In the genomic region with DNA sequence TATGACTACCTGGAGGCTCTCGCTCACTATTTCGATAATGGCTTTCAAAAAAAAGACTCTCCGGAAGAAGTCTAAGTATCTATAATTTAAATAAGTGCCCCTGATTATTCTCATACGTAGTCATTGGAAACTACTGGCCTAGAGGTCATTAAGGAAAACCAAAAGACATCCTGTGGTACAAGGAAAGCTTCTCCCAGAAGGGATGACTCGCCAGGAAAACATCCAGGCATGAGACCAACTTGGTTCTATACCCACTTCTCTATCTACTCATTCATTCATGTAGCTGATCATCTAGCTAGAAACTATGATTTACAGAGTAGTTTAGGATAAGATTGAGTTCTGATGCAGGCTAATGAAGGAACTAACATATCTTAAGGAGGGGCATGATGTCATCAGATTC, we compare ENCODE assay signal across 21 cellular contexts. TPM values are rescaled to one million over a fixed set of nuclear protein-coding genes. Genes with fewer than 3 reads are reported as not detected.
DNase-seq lines count a peak whose midpoint lies in the region; ATAC-seq and TF ChIP-seq lines count a peak whose summit lies in the region.
"Had no signal": no experiment of that assay in that cellular context is flagged by ENCODE, and none has a peak within 500 bp of the region (broad histone marks: within the 10 kb centered on the region; RNA-seq: fewer than 3 reads in every experiment).

No MANE protein-coding gene starts in this region.

- H3K9me3 ChIP-seq in breast epithelium (no peaks in the 10 kb centered on the region), lower lobe of right lung (no peaks in the 10 kb centered on the region)
- H3K9me3 ChIP-seq in CD4-positive, alpha-beta memory T cell (ENCODE audit: control insufficient read depth in 1 of 2, low read length in 2 of 2), result no peaks in the 10 kb centered on the region

- ATAC-seq in HG03439 (IDR thresholded peaks at IDR 0.05; ENCODE audit: unreplicated experiment) (no peak), lower lobe of right lung (no peak)

- H3K4me3 Mint-ChIP-seq in MCF 10A (ENCODE audit: unreplicated experiment), result no peak overlapping the region
- no peak overlapping the region for H3K4me3 Mint-ChIP-seq in CD4-positive, alpha-beta memory T cell
- H3K4me3 Mint-ChIP-seq: CD14-positive monocyte had no signal

- TF ChIP-seq CTCF in MCF 10A (IDR thresholded peaks at IDR 0.05; ENCODE audit: unreplicated experiment) (no peak), breast epithelium (IDR thresholded peaks at IDR 0.05) (no peak), astrocyte of the spinal cord (IDR thresholded peaks at IDR 0.05; ENCODE audit: low read depth, low read length) (no peak), lower lobe of right lung (IDR thresholded peaks at IDR 0.05) (no peak)

- intact Hi-C loops in MCF 10A (cut with micrococcal nuclease) (no loop called here), breast epithelium (cut with DNase I; ENCODE audit: low total_unique reads) (no loop called here), lower lobe of right lung (cut with DNase I) (no loop called here)
- intact Hi-C loops in CD4-positive, alpha-beta memory T cell (cut with micrococcal nuclease), result no loop called here

- CTCF ChIA-PET in MCF 10A (lab: Yijun Ruan, JAX), result no interaction called here
- CTCF ChIA-PET in CD4-positive, alpha-beta memory T cell (lab: Charles Lee; ENCODE audit: partially characterized antibody), result no interaction called here

- H3K9me3 Mint-ChIP-seq in MCF 10A (ENCODE audit: unreplicated experiment), result no peaks in the 10 kb centered on the region
- peaks cover 0 to 3% (median 0%) of the 10 kb centered on the region in 8 donors for H3K9me3 Mint-ChIP-seq in CD4-positive, alpha-beta memory T cell

- H3K27me3 Mint-ChIP-seq in MCF 10A (ENCODE audit: insufficient read depth, unreplicated experiment), result peaks cover 19% of the 10 kb centered on the region
- no peaks in the 10 kb centered on the region for H3K27me3 Mint-ChIP-seq in CD4-positive, alpha-beta memory T cell

- H3K36me3 ChIP-seq in breast epithelium (no peaks in the 10 kb centered on the region), lower lobe of right lung (no peaks in the 10 kb centered on the region)
- H3K36me3 ChIP-seq in CD4-positive, alpha-beta memory T cell (ENCODE audit: insufficient read depth, low read length), result no peaks in the 10 kb centered on the region

- H3K4me1 ChIP-seq in breast epithelium (no peaks in the 10 kb centered on the region), lower lobe of right lung (no peaks in the 10 kb centered on the region)
- H3K4me1 ChIP-seq in CD4-positive, alpha-beta memory T cell (ENCODE audit: insufficient read depth, low read length), result no peaks in the 10 kb centered on the region

- DNase-seq in MCF 10A (ENCODE audit: unreplicated experiment), result peak; percentile 30
- DNase-seq in breast epithelium (ENCODE audit: low spot score in 2 of 2), result no peak
- peak; percentile 54 for DNase-seq in astrocyte of the spinal cord (ENCODE audit: low read depth, low spot score)
- peak; percentile 76 for DNase-seq in kidney tubule cell (ENCODE audit: low spot score)
- no peak for DNase-seq in CD4-positive, alpha-beta memory T cell
- DNase-seq in cerebellar nuclear complex (lab: John Stamatoyannopoulos, UW), result no peak
- DNase-seq in lower lobe of right lung, result no peak
- DNase-seq: GOT3, MM.1S, NCI-H1092, NCI-H1436 treated with DMSO at 0.1 percent for 48 hours, NCI-H2029, NCI-H2171 treated with DMSO at 0.1 percent for 48 hours, NCI-H510A, NCI-H774, Right ventricle myocardium superior had no signal

- H3K27ac Mint-ChIP-seq in MCF 10A (ENCODE audit: low read depth, unreplicated experiment), result no peak overlapping the region
- H3K27ac Mint-ChIP-seq in CD4-positive, alpha-beta memory T cell, result no peak overlapping the region
- H3K27ac Mint-ChIP-seq: CD14-positive monocyte had no signal

- in situ Hi-C loops in astrocyte of the spinal cord (cut with HindIII; ENCODE audit: low sequenced_read_pairs), result no loop called here

- POLR2A ChIA-PET in MCF 10A (lab: Yijun Ruan, JAX), result no interaction called here
- POLR2A ChIA-PET in CD4-positive, alpha-beta memory T cell (lab: Charles Lee; ENCODE audit: partially characterized antibody), result no interaction called here

- no peaks in the 10 kb centered on the region for H3K36me3 Mint-ChIP-seq in MCF 10A (ENCODE audit: insufficient read depth, unreplicated experiment)
- no peaks in the 10 kb centered on the region for H3K36me3 Mint-ChIP-seq in CD4-positive, alpha-beta memory T cell
- H3K36me3 Mint-ChIP-seq: CD14-positive monocyte had no signal

- H3K27me3 ChIP-seq in breast epithelium (peaks cover 0 to 23% of the 10 kb centered on the region in 2 donors), lower lobe of right lung (ENCODE audit: low read depth) (no peaks in the 10 kb centered on the region)
- H3K27me3 ChIP-seq in CD4-positive, alpha-beta memory T cell (ENCODE audit: insufficient read depth, low read length), result no peaks in the 10 kb centered on the region

- BruUV-seq in MCF 10A (replicated peaks; lab: Mats Ljungman, UMichigan), result no TSS peak

- H3K4me1 Mint-ChIP-seq in MCF 10A (ENCODE audit: insufficient read depth, unreplicated experiment), result peaks cover 4% of the 10 kb centered on the region
- no peaks in the 10 kb centered on the region for H3K4me1 Mint-ChIP-seq in CD4-positive, alpha-beta memory T cell
- H3K4me1 Mint-ChIP-seq: CD14-positive monocyte had no signal

- H3K27ac ChIP-seq in breast epithelium (no peak overlapping the region), lower lobe of right lung (no peak overlapping the region)
- no peak overlapping the region for H3K27ac ChIP-seq in CD4-positive, alpha-beta memory T cell (ENCODE audit: low read depth, low read length)
- H3K27ac ChIP-seq: 22Rv1 had no signal

- H3K4me3 ChIP-seq in breast epithelium, result no peak overlapping the region
- no peak overlapping the region for H3K4me3 ChIP-seq in astrocyte of the spinal cord (ENCODE audit: low read depth, low read length)
- no peak overlapping the region for H3K4me3 ChIP-seq in CD4-positive, alpha-beta memory T cell (ENCODE audit: low read length in 2 of 2)
- H3K4me3 ChIP-seq in lower lobe of right lung, result no peak overlapping the region

- no peak for TF ChIP-seq POLR2A in breast epithelium (IDR thresholded peaks at IDR 0.05)

RNA-seq across cellular contexts. Expression of gene SOX3, which starts 37.7 kb away (rescaled TPM):
- total RNA-seq in MCF 10A (2022) (not detected in 2 replicates), breast epithelium (not detected), lower lobe of right lung (not detected)
- not detected for total RNA-seq in CD4-positive, alpha-beta memory T cell
- not detected for polyA plus RNA-seq in CD4-positive, alpha-beta memory T cell
- total RNA-seq: HT-29, OCI-LY7, Right ventricle myocardium superior had no signal
- polyA plus RNA-seq: CD14-positive monocyte had no signal

Comparison
In these comparisons a context has a peak if more than half of its experiments do, and no peak if none do; other contexts are left out.
1. DNase-seq: peak in MCF 10A (single experiment), astrocyte of the spinal cord (single experiment) and kidney tubule cell (single experiment); none in breast epithelium (0 of 2), CD4-positive, alpha-beta memory T cell (0 of 5), cerebellar nuclear complex (0 of 2) and lower lobe of right lung (single experiment).